ENCODE assay signal across 1 cellular context in the genomic region with DNA sequence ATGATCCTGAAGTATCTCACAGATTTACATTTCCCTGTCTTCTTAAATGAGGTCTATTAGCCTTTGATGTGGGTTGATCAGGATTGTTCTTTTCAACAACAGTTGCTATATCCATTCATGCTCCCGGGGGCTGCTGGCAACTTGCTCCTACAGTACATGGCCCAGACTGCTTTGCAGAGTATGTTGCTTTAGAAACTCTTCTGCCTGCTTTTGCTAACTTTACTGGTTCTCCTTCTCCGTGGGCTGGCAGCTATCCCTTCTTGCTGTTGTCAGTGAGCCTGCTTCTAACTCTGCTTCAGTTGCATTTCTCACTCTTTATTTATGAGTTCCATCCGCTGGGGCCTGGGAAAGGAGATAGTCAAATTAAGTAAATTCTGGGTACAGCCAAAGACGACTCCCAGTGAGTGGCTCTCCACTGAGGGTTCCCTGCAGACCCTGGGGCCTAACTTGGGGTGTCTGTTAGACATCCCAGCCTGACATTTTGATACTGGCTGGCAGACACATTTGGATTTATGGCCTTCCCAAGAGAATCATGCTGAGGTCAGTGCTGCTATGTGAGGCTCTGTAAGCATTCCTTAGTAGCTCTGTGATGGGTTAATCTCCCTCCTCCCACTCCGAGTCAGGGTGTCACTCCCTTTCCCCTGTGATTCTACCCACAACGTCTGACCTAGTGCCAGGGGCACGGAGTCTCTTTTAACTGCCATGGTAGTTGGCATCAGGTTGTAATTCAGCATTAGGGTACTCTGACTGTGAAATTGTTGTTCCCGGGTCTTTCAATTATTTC.
TF ChIP-seq lines count a peak whose summit lies in the region.

No MANE protein-coding gene starts in this region.

TF ChIP-seq in H1, 55 proteins besides CTCF, POLR2A, EP300 and RAD21 (continued from another document):
- TF ChIP-seq MAFK (IDR thresholded peaks at IDR 0.05; ENCODE audit: low read depth, low read length) = no peak
- TF ChIP-seq CTBP2 (IDR thresholded peaks at IDR 0.05; ENCODE audit: borderline replicate concordance, insufficient read depth, insufficient read length, low read length) = no peak
- no peak for TF ChIP-seq PHF8 (conservative IDR thresholded peaks at IDR 0.05; ENCODE audit: low read depth, low read length)
- no peak for TF ChIP-seq NRF1 (IDR thresholded peaks at IDR 0.05; ENCODE audit: low read depth, low read length)
- TF ChIP-seq CHD1 (IDR thresholded peaks at IDR 0.05; ENCODE audit: low read depth, low read length) = no peak
- TF ChIP-seq CEBPB (IDR thresholded peaks at IDR 0.05; ENCODE audit: low read depth, low read length) = no peak
- no peak for TF ChIP-seq SIN3A (conservative IDR thresholded peaks at IDR 0.05 in 1 of 2, IDR thresholded peaks at IDR 0.05 in 1 of 2; ENCODE audit: low read depth in 1 of 2, low read length in 2 of 2)
- no peak for TF ChIP-seq CBX8 (IDR thresholded peaks at IDR 0.05; ENCODE audit: borderline replicate concordance, low read depth, low read length)
- TF ChIP-seq TCF12 (IDR thresholded peaks at IDR 0.05; ENCODE audit: low read depth, low read length) = no peak
- TF ChIP-seq TAF1 (IDR thresholded peaks at IDR 0.05; ENCODE audit: low read depth, low read length) = no peak
